Comparison of ENCODE assay signal across 30 cellular contexts in the genomic region with DNA sequence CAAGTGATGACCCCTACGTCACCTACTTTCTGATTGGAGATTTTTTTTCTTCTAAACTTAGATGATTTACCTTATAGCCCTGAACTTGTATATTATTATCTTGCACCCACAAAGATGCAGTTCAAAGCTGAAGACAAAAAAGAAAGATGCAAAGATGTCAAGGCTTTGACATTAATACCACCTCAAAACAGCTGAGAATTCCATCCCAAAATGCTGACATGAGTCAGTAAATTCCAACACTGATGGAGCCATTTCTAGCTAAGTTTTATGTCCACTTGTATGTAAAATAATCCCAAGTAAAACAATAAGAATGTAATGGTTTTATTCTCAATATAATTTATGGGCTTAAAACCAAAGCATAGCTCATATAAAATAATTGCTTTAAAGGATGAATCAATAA.
"Had no signal": no experiment of that assay in that cellular context is flagged by ENCODE, and none has a peak within 500 bp of the region (broad histone marks: within the 10 kb centered on the region; RNA-seq: fewer than 3 reads in every experiment).

No MANE protein-coding gene starts in this region.

- ATAC-seq: activated CD8-positive, alpha-beta T cell treated with anti-CD3 and anti-CD28 coated beads for 36 hours; activated naive CD8-positive, alpha-beta T cell treated with anti-CD3 and anti-CD28 coated beads, Interleukin-2, amount 50 U/mL, for 24 hours; activated T-cell treated with anti-CD3 and anti-CD28 coated beads, Interleukin-2, amount 50 U/mL, for 4 hours; activated T-cell treated with anti-CD3 and anti-CD28 coated beads, Interleukin-2, amount 50 U/mL, for 72 hours; activated T-helper 17 cell treated with anti-CD3 and anti-CD28 coated beads, Interleukin-2, amount 50 U/mL, for 72 hours had no signal

- DNase-seq: activated B cell treated with CpG ODN at 0.5 μM for 24 hours; activated CD4-positive, alpha-beta memory T cell treated with anti-CD3 and anti-CD28 coated beads for 36 hours; activated CD4-positive, alpha-beta T cell treated with anti-CD3 and anti-CD28 coated beads for 4 hours; activated CD4-positive, alpha-beta T cell treated with anti-CD3 and anti-CD28 coated beads, Interleukin-2, amount 10 ng/mL, durations not matched to agents 24 days and 14 days; activated CD4-positive, alpha-beta T cell treated with anti-CD3 and anti-CD28 coated beads, Interleukin-2, amount 50 U/mL, for 1 hour; activated CD4-positive, alpha-beta T cell treated with anti-CD3 and anti-CD28 coated beads, Interleukin-2, amount 50 U/mL, for 4 hours; activated CD4-positive, CD25-positive, alpha-beta regulatory T cell treated with anti-CD3 and anti-CD28 coated beads, Interleukin-2, amount 50 U/mL, for 72 hours; activated CD8-positive, alpha-beta memory T cell treated with anti-CD3 and anti-CD28 coated beads, Interleukin-2, amount 50 U/mL, for 4 hours; activated CD8-positive, alpha-beta T cell treated with anti-CD3 and anti-CD28 coated beads for 36 hours; activated effector memory CD4-positive, alpha-beta T cell treated with anti-CD3 and anti-CD28 coated beads, Interleukin-2, amount 50 U/mL, for 16 hours; activated gamma-delta T cell treated with Interleukin-2 at 50 U/mL for 16 hours; activated naive CD4-positive, alpha-beta T cell; activated naive CD4-positive, alpha-beta T cell treated with anti-CD3 and anti-CD28 coated beads for 36 hours; activated naive CD8-positive, alpha-beta T cell treated with anti-CD3 and anti-CD28 coated beads, Interleukin-2, amount 10 ng/mL, durations not matched to agents 7 days and 5 days; activated naive CD8-positive, alpha-beta T cell treated with anti-CD3 and anti-CD28 coated beads, Interleukin-2, amount 50 U/mL, for 24 hours; activated T-cell treated with anti-CD3 and anti-CD28 coated beads for 4 hours; activated T-cell treated with anti-CD3 and anti-CD28 coated beads, Interleukin-2, amount 50 U/mL, for 1 hour; activated T-cell treated with anti-CD3 and anti-CD28 coated beads, Interleukin-2, amount 50 U/mL, for 4 hours; activated T-cell treated with anti-CD3 and anti-CD28 coated beads, Interleukin-2, amount 50 U/mL, for 72 hours; amygdala; anterior cingulate cortex; central memory CD4-positive, alpha-beta T cell; T-helper 1 cell; T-helper 2 cell; T-helper 9 cell had no signal

- H3K36me3 ChIP-seq: ascending aorta, breast epithelium had no signal

- FAIRE-seq: TTC549 had no signal

- H3K9me3 ChIP-seq: ascending aorta, breast epithelium had no signal

- H3K27me3 ChIP-seq: ascending aorta, breast epithelium had no signal

- H3K4me1 ChIP-seq: ascending aorta, breast epithelium had no signal

- H3K4me3 ChIP-seq: ascending aorta, breast epithelium had no signal

- H3K27ac ChIP-seq: ascending aorta, breast epithelium, VCaP had no signal
